In genomic region chr6:71290611-71291010, GRCh38 we compare ENCODE assay signal across 10 cellular contexts. TPM values are rescaled to one million over a fixed set of nuclear protein-coding genes. Genes with fewer than 3 reads are reported as not detected.
DNase-seq lines count a peak whose midpoint lies in the region; TF ChIP-seq lines count a peak whose summit lies in the region.
"Had no signal": no experiment of that assay in that cellular context is flagged by ENCODE, and none has a peak within 500 bp of the region (broad histone marks: within the 10 kb centered on the region; RNA-seq: fewer than 3 reads in every experiment).

No MANE protein-coding gene starts in this region.

- H3K27ac ChIP-seq in SU-DHL-6 (ENCODE audit: low read depth, low read length): no peak overlapping the region
- H3K27ac ChIP-seq in smooth muscle cell (ENCODE audit: low read depth): peak overlapping the region; percentile 41

- H3K4me2 ChIP-seq in SU-DHL-6 (ENCODE audit: low read depth, low read length, poor library complexity, severe bottlenecking): peak overlapping the region; percentile 95
- peak overlapping the region; percentile 97 for H3K4me2 ChIP-seq in smooth muscle cell

- H3K4me1 ChIP-seq in smooth muscle cell (ENCODE audit: low read depth): peaks cover 14% of the 10 kb centered on the region

- H3K79me2 ChIP-seq in SU-DHL-6 (ENCODE audit: insufficient read depth, low read length) (no peaks in the 10 kb centered on the region; the same call in 1 of the 2 replicates), smooth muscle cell (ENCODE audit: low read depth) (peaks cover 56% of the 10 kb centered on the region)

- no peaks in the 10 kb centered on the region for H3K9me3 Mint-ChIP-seq in activated CD4-positive, alpha-beta T cell treated with anti-CD3 and anti-CD28 coated beads, Interleukin-2, amount 10 ng/mL, durations not matched to agents 24 days and 14 days
- H3K9me3 Mint-ChIP-seq in glutamatergic neuron (ENCODE audit: unreplicated experiment): peaks cover 18% of the 10 kb centered on the region

- TF ChIP-seq CTCF in SU-DHL-6 (IDR thresholded peaks at IDR 0.05; ENCODE audit: insufficient read depth, low read length, poor library complexity, severe bottlenecking) (no peak), glutamatergic neuron (IDR thresholded peaks at IDR 0.05; ENCODE audit: partially characterized antibody, unreplicated experiment) (no peak), smooth muscle cell (IDR thresholded peaks at IDR 0.05; ENCODE audit: borderline replicate concordance, insufficient read depth, poor library complexity, severe bottlenecking) (no peak)

- H3K9me3 ChIP-seq in SU-DHL-6 (ENCODE audit: insufficient read depth, low read length) (no peaks in the 10 kb centered on the region), smooth muscle cell (replicated peaks; ENCODE audit: low read depth) (no peaks in the 10 kb centered on the region)

- H3F3A ChIP-seq in SU-DHL-6 (ENCODE audit: insufficient read depth): peaks cover 10% of the 10 kb centered on the region
- H3F3A ChIP-seq in smooth muscle cell (ENCODE audit: low read depth): no peaks in the 10 kb centered on the region

- no peaks in the 10 kb centered on the region for H3K27me3 ChIP-seq in SU-DHL-6 (ENCODE audit: low read length)
- H3K27me3 ChIP-seq in smooth muscle cell (ENCODE audit: low read depth): no peaks in the 10 kb centered on the region

- no peak overlapping the region for H3K27ac Mint-ChIP-seq in activated CD4-positive, alpha-beta T cell treated with anti-CD3 and anti-CD28 coated beads, Interleukin-2, amount 10 ng/mL, durations not matched to agents 24 days and 14 days
- peak overlapping the region; percentile 84 for H3K27ac Mint-ChIP-seq in glutamatergic neuron (ENCODE audit: unreplicated experiment)

- H3K9ac ChIP-seq in SU-DHL-6 (ENCODE audit: low read length) (no peak overlapping the region), smooth muscle cell (ENCODE audit: low read depth) (no peak overlapping the region)

- intact Hi-C loops in activated CD4-positive, alpha-beta T cell treated with anti-CD3 and anti-CD28 coated beads, Interleukin-2, amount 10 ng/mL, durations not matched to agents 24 days and 14 days (cut with micrococcal nuclease): loop anchor here (1.0 kb wide), 1 partner anchor 8 kb away; no protein-coding TSS in a partner anchor

- peaks cover 8% of the 10 kb centered on the region for H3K36me3 Mint-ChIP-seq in activated CD4-positive, alpha-beta T cell treated with anti-CD3 and anti-CD28 coated beads, Interleukin-2, amount 10 ng/mL, durations not matched to agents 24 days and 14 days (ENCODE audit: low read depth)
- H3K36me3 Mint-ChIP-seq in glutamatergic neuron (ENCODE audit: unreplicated experiment): no peaks in the 10 kb centered on the region

- H3K9me2 ChIP-seq in SU-DHL-6 (replicated peaks; ENCODE audit: insufficient read depth, low read length): no peaks in the 10 kb centered on the region

- DNase-seq in activated CD4-positive, alpha-beta T cell treated with anti-CD3 and anti-CD28 coated beads, Interleukin-2, amount 10 ng/mL, durations not matched to agents 24 days and 14 days: no peak
- DNase-seq in activated CD4-positive, alpha-beta T cell treated with anti-CD3 and anti-CD28 coated beads, Interleukin-2, amount 50 U/mL, for 4 hours: no peak
- DNase-seq in glutamatergic neuron: no peak
- no peak for DNase-seq in smooth muscle cell (lab: John Stamatoyannopoulos, UW; ENCODE audit: unreplicated experiment)
- no peak for DNase-seq in iPS-NIHi7 (ENCODE audit: extremely low spot score)
- DNase-seq in NCI-H1694 treated with DMSO at 0.1 percent for 48 hours (lab: John Stamatoyannopoulos, UW): no peak
- DNase-seq in SIG-M5 (lab: John Stamatoyannopoulos, UW): no peak
- DNase-seq: NCI-H2171 treated with DMSO at 0.1 percent for 48 hours, T-helper 9 cell had no signal

- peaks cover 16% of the 10 kb centered on the region for H3K27me3 Mint-ChIP-seq in activated CD4-positive, alpha-beta T cell treated with anti-CD3 and anti-CD28 coated beads, Interleukin-2, amount 10 ng/mL, durations not matched to agents 24 days and 14 days
- peaks cover 7% of the 10 kb centered on the region for H3K27me3 Mint-ChIP-seq in glutamatergic neuron (ENCODE audit: unreplicated experiment)

- WGBS in smooth muscle cell (ENCODE audit: low lambda C conversion rate): 61% methylated on average over 2 of the region's 2 CpGs

- H3K36me3 ChIP-seq in SU-DHL-6 (ENCODE audit: low read length) (no peaks in the 10 kb centered on the region; the same call in 1 of the 2 replicates), smooth muscle cell (ENCODE audit: low read depth) (peaks cover 4% of the 10 kb centered on the region)

- H3K4me1 Mint-ChIP-seq in activated CD4-positive, alpha-beta T cell treated with anti-CD3 and anti-CD28 coated beads, Interleukin-2, amount 10 ng/mL, durations not matched to agents 24 days and 14 days: peaks cover 30% of the 10 kb centered on the region
- peaks cover 35% of the 10 kb centered on the region for H3K4me1 Mint-ChIP-seq in glutamatergic neuron (ENCODE audit: low read depth, unreplicated experiment)

- H2AFZ ChIP-seq in SU-DHL-6 (ENCODE audit: low read depth, low read length, severe bottlenecking): no peak overlapping the region
- no peak overlapping the region for H2AFZ ChIP-seq in smooth muscle cell (ENCODE audit: low read depth)

- H3K4me3 Mint-ChIP-seq in activated CD4-positive, alpha-beta T cell treated with anti-CD3 and anti-CD28 coated beads, Interleukin-2, amount 10 ng/mL, durations not matched to agents 24 days and 14 days: peak overlapping the region; percentile 18
- H3K4me3 Mint-ChIP-seq in glutamatergic neuron (ENCODE audit: unreplicated experiment): peak overlapping the region; percentile 94

- H4K20me1 ChIP-seq in SU-DHL-6 (ENCODE audit: low read depth, low read length) (no peaks in the 10 kb centered on the region), smooth muscle cell (ENCODE audit: low read depth) (peaks cover 56% of the 10 kb centered on the region)

- H3K4me3 ChIP-seq in SU-DHL-6 (ENCODE audit: insufficient read depth, low read length, poor library complexity, severe bottlenecking): no peak overlapping the region
- H3K4me3 ChIP-seq in smooth muscle cell: peak overlapping the region; percentile 84

RNA-seq across cellular contexts. Expression of gene OGFRL1, which starts 2.0 kb away (rescaled TPM):
- 3.9 and 4.0 TPM in 2 replicates for total RNA-seq in activated CD4-positive, alpha-beta T cell treated with anti-CD3 and anti-CD28 coated beads, Interleukin-2, amount 10 ng/mL, durations not matched to agents 24 days and 14 days
- total RNA-seq in glutamatergic neuron (ENCODE audit: unreplicated experiment): 21.4 TPM
- 56.4 and 77.5 TPM in 2 replicates for total RNA-seq in smooth muscle cell
- polyA plus RNA-seq in smooth muscle cell: 16.5 and 20.7 TPM in 2 replicates
